Comparison of ENCODE assay signal across 8 cellular contexts in genomic region chr12:124550123-124551089, GRCh38. TPM values are rescaled to one million over a fixed set of nuclear protein-coding genes. Genes with fewer than 3 reads are reported as not detected.
A peak's percentile ranks its signal among the peaks of the same experiment; 100 is the strongest.
DNase-seq lines count a peak whose midpoint lies in the region; ATAC-seq and TF ChIP-seq lines count a peak whose summit lies in the region.

No MANE protein-coding gene starts in this region.

- H3F3A ChIP-seq in PC-9 (ENCODE audit: insufficient read depth, low read depth): peaks cover 15% of the 10 kb centered on the region

- H3K4me3 Mint-ChIP-seq in activated CD8-positive, alpha-beta T cell treated with anti-CD3 and anti-CD28 coated beads, Interleukin-2, amount 10 ng/mL, durations not matched to agents 7 days and 5 days: no peak overlapping the region

- peaks cover 97% of the 10 kb centered on the region for H3K79me2 ChIP-seq in PC-9 (ENCODE audit: low read depth)

- no peak overlapping the region for H2AFZ ChIP-seq in PC-9

- no peaks in the 10 kb centered on the region for H3K9me3 Mint-ChIP-seq in activated CD8-positive, alpha-beta T cell treated with anti-CD3 and anti-CD28 coated beads, Interleukin-2, amount 10 ng/mL, durations not matched to agents 7 days and 5 days (ENCODE audit: insufficient read depth)

- no TSS peak for BruUV-seq in PC-9 (replicated peaks; lab: Mats Ljungman, UMichigan)

- H3K9me3 ChIP-seq in PC-9 (ENCODE audit: insufficient read depth, low read depth) (no peaks in the 10 kb centered on the region), esophagus muscularis mucosa (no peaks in the 10 kb centered on the region), prostate gland (no peaks in the 10 kb centered on the region), HAP-1 (no peaks in the 10 kb centered on the region)

- H3K4me1 ChIP-seq in PC-9 (replicated peaks; ENCODE audit: insufficient read depth): peaks cover 31% of the 10 kb centered on the region
- peaks cover 60 to 91% (median 87%) of the 10 kb centered on the region in 4 donors for H3K4me1 ChIP-seq in esophagus muscularis mucosa
- peaks cover 34% of the 10 kb centered on the region for H3K4me1 ChIP-seq in prostate gland (replicated peaks)
- H3K4me1 ChIP-seq in HAP-1: peaks cover 15% of the 10 kb centered on the region

- intact Hi-C loops in PC-9 (cut with micrococcal nuclease; ENCODE audit: unreplicated experiment) (no loop called here), esophagus muscularis mucosa (cut with DNase I) (loop anchor here (10.0 kb wide), 1 partner anchor 46 kb away; no protein-coding TSS in a partner anchor), prostate gland (cut with DNase I) (no loop called here)

- no peak overlapping the region for H3K27ac Mint-ChIP-seq in activated CD8-positive, alpha-beta T cell treated with anti-CD3 and anti-CD28 coated beads, Interleukin-2, amount 10 ng/mL, durations not matched to agents 7 days and 5 days

- H3K4me1 Mint-ChIP-seq in activated CD8-positive, alpha-beta T cell treated with anti-CD3 and anti-CD28 coated beads, Interleukin-2, amount 10 ng/mL, durations not matched to agents 7 days and 5 days (ENCODE audit: low read depth): peaks cover 57% of the 10 kb centered on the region

- ATAC-seq in omental fat pad (ENCODE audit: low FRiP score): no peak
- no peak for ATAC-seq in activated CD8-positive, alpha-beta T cell treated with anti-CD3 and anti-CD28 coated beads, Interleukin-2, amount 10 ng/mL, durations not matched to agents 7 days and 5 days

- H3K36me3 ChIP-seq in PC-9 (ENCODE audit: low read depth) (no peaks in the 10 kb centered on the region), esophagus muscularis mucosa (no peaks in the 10 kb centered on the region), prostate gland (no peaks in the 10 kb centered on the region), HAP-1 (replicated peaks) (no peaks in the 10 kb centered on the region; the same call in 1 of the 2 replicates)

- CTCF ChIA-PET in PC-9 (lab: Charles Lee): no interaction called here
- CTCF ChIA-PET in activated CD8-positive, alpha-beta T cell treated with anti-CD3 and anti-CD28 coated beads, Interleukin-2, amount 10 ng/mL, durations not matched to agents 7 days and 5 days (lab: Charles Lee): interaction anchor here (1.5 kb wide), 1 partner anchor 34 kb away, joined by 3 read pairs; no protein-coding TSS in a partner anchor

- no peak overlapping the region for H3K27ac ChIP-seq in PC-9
- H3K27ac ChIP-seq in esophagus muscularis mucosa (replicated peaks in 1 of 4): peak overlapping the region; percentile 71 to 81 (median 78)
- H3K27ac ChIP-seq in prostate gland: peak overlapping the region; percentile 70 to 83

- H3K36me3 Mint-ChIP-seq in activated CD8-positive, alpha-beta T cell treated with anti-CD3 and anti-CD28 coated beads, Interleukin-2, amount 10 ng/mL, durations not matched to agents 7 days and 5 days (ENCODE audit: low read depth): no peaks in the 10 kb centered on the region

- POLR2A ChIA-PET in PC-9 (lab: Charles Lee; ENCODE audit: unreplicated experiment): no interaction called here
- POLR2A ChIA-PET in activated CD8-positive, alpha-beta T cell treated with anti-CD3 and anti-CD28 coated beads, Interleukin-2, amount 10 ng/mL, durations not matched to agents 7 days and 5 days (lab: Charles Lee): no interaction called here

- H3K27me3 Mint-ChIP-seq in activated CD8-positive, alpha-beta T cell treated with anti-CD3 and anti-CD28 coated beads, Interleukin-2, amount 10 ng/mL, durations not matched to agents 7 days and 5 days (ENCODE audit: low read depth): no peaks in the 10 kb centered on the region

- H3K4me3 ChIP-seq in PC-9 (no peak overlapping the region), esophagus muscularis mucosa (no peak overlapping the region), prostate gland (no peak overlapping the region), HAP-1 (no peak overlapping the region)

- peaks cover 90% of the 10 kb centered on the region for H4K20me1 ChIP-seq in PC-9 (ENCODE audit: insufficient read depth)

- no peaks in the 10 kb centered on the region for H3K9me2 ChIP-seq in PC-9 (ENCODE audit: insufficient read depth)

- TF ChIP-seq EP300 in esophagus muscularis mucosa (IDR thresholded peaks at IDR 0.05): no peak

- 0 out of 2 replicates have a peak overlapping the region, but pooled peaks have one; percentile 20 for H3K4me2 ChIP-seq in PC-9

- 28% methylated on average over 5 of the region's 11 CpGs for WGBS in esophagus muscularis mucosa
- 19% methylated on average over 9 of the region's 11 CpGs for WGBS in prostate gland

- no peak for TF ChIP-seq POLR2A in esophagus muscularis mucosa (IDR thresholded peaks at IDR 0.05; ENCODE audit: low read depth)
- peak; percentile 17 for TF ChIP-seq POLR2A in prostate gland (IDR thresholded peaks at IDR 0.05)

- DNase-seq in G401 (ENCODE audit: low spot score) (peak; percentile 30), PC-9 (no peak), esophagus muscularis mucosa (ENCODE audit: extremely low spot score) (no peak), prostate gland (ENCODE audit: low spot score) (no peak), HAP-1 (ENCODE audit: low spot score in 2 of 2) (no peak), omental fat pad (ENCODE audit: low spot score) (no peak)
- no peak for DNase-seq in activated CD4-positive, CD25-positive, alpha-beta regulatory T cell treated with anti-CD3 and anti-CD28 coated beads, Interleukin-2, amount 50 U/mL, for 72 hours
- DNase-seq in activated CD8-positive, alpha-beta T cell treated with anti-CD3 and anti-CD28 coated beads, Interleukin-2, amount 10 ng/mL, durations not matched to agents 7 days and 5 days: no peak

- TF ChIP-seq CTCF in PC-9 (conservative IDR thresholded peaks at IDR 0.05): no peak
- TF ChIP-seq CTCF in esophagus muscularis mucosa (IDR thresholded peaks at IDR 0.05): no peak
- no peak for TF ChIP-seq CTCF in prostate gland (IDR thresholded peaks at IDR 0.05)
- TF ChIP-seq CTCF in omental fat pad (IDR thresholded peaks at IDR 0.05): no peak

- in situ Hi-C loops in G401 (cut with HindIII; ENCODE audit: low sequenced_read_pairs): no loop called here
- in situ Hi-C loops in HAP-1 (cut with MboI; ENCODE audit: low sequenced_read_pairs): no loop called here

- H3K27me3 ChIP-seq in PC-9 (ENCODE audit: insufficient read depth, low read depth) (no peaks in the 10 kb centered on the region), esophagus muscularis mucosa (no peaks in the 10 kb centered on the region), prostate gland (replicated peaks; ENCODE audit: insufficient read depth) (no peaks in the 10 kb centered on the region), HAP-1 (ENCODE audit: low read depth) (no peaks in the 10 kb centered on the region)

RNA-seq across cellular contexts. Expression of gene NCOR2, which starts 17.0 kb away (rescaled TPM):
- total RNA-seq in G401 (2014; rRNA removed; shearing (Covaris generic)): 17.3 and 19.0 TPM in 2 replicates
- total RNA-seq in PC-9 (2021) (319 and 368 TPM in 2 replicates), esophagus muscularis mucosa (100 to 1,000 TPM; 107 to 188 (median 131) TPM), prostate gland (100 to 1,000 TPM; 184 to 306 TPM), omental fat pad (10 to 100 TPM; 53.4 to 85.3 (median 71.9) TPM)
- total RNA-seq in activated CD8-positive, alpha-beta T cell treated with anti-CD3 and anti-CD28 coated beads, Interleukin-2, amount 10 ng/mL, durations not matched to agents 7 days and 5 days: 10 to 100 TPM; 92.9 to 99.9 TPM
